In genomic region chr15:56228854-56229253, GRCh38 we compare ENCODE assay signal across 37 cellular contexts.
"Had no signal": no experiment of that assay in that cellular context is flagged by ENCODE, and none has a peak within 500 bp of the region (broad histone marks: within the 10 kb centered on the region; RNA-seq: fewer than 3 reads in every experiment).

No MANE protein-coding gene starts in this region.

- H3K4me1 ChIP-seq: ascending aorta had no signal

- FAIRE-seq: bronchial epithelial cell, TTC549 had no signal

- H3K27ac Mint-ChIP-seq: activated B cell treated with CpG ODN at 0.5 μM for 24 hours; activated CD4-positive, alpha-beta memory T cell treated with anti-CD3 and anti-CD28 coated beads, Interleukin-2, amount 10 ng/mL, durations not matched to agents 7 days and 5 days; activated CD4-positive, alpha-beta T cell treated with anti-CD3 and anti-CD28 coated beads for 36 hours; activated CD8-positive, alpha-beta memory T cell treated with anti-CD3 and anti-CD28 coated beads, Interleukin-2, amount 10 ng/mL, durations not matched to agents 7 days and 5 days; activated naive CD4-positive, alpha-beta T cell treated with anti-CD3 and anti-CD28 coated beads, Interleukin-2, amount 10 ng/mL, durations not matched to agents 7 days and 5 days; activated naive CD4-positive, alpha-beta T cell treated with anti-CD3 and anti-CD28 coated beads, Interleukin-2, amount 50 U/mL, for 24 hours; activated naive CD8-positive, alpha-beta T cell; activated naive CD8-positive, alpha-beta T cell treated with anti-CD3 and anti-CD28 coated beads, Interleukin-2, amount 10 ng/mL, durations not matched to agents 7 days and 5 days; activated naive CD8-positive, alpha-beta T cell treated with anti-CD3 and anti-CD28 coated beads, Interleukin-2, amount 50 U/mL, for 24 hours; activated T-cell treated with anti-CD3 and anti-CD28 coated beads, Interleukin-2, amount 50 U/mL, for 24 hours; activated T-helper 2 cell treated with anti-CD3 and anti-CD28 coated beads, Interferon-gamma antibody, Interleukin-2, Interleukin-4, amounts not matched to agents 10 μg/mL and 5 μg/mL and 100 μg/mL, durations not matched to agents 14 hours and 24 hours and 36 hours; brain; T-helper 1 cell treated with Interleukin-12 subunit alpha and Interleukin-12 subunit beta and Interleukin-4 antibody, amounts not matched to agents 30 μg/mL and 1 μg/mL, for 36 hours; T-helper 2 cell treated with Interferon-gamma antibody and Interleukin-4, amounts not matched to agents 5 μg/mL and 100 μg/mL, for 36 hours had no signal

- ATAC-seq: activated CD4-positive, alpha-beta T cell treated with anti-CD3 and anti-CD28 coated beads for 36 hours; activated CD8-positive, alpha-beta memory T cell treated with anti-CD3 and anti-CD28 coated beads, Interleukin-2, amount 10 ng/mL, durations not matched to agents 7 days and 5 days; activated naive CD8-positive, alpha-beta T cell treated with anti-CD3 and anti-CD28 coated beads, Interleukin-2, amount 50 U/mL, for 24 hours had no signal

- H3K27me3 Mint-ChIP-seq: activated B cell treated with CpG ODN at 0.5 μM for 24 hours; activated CD4-positive, alpha-beta memory T cell treated with anti-CD3 and anti-CD28 coated beads, Interleukin-2, amount 10 ng/mL, durations not matched to agents 7 days and 5 days; activated CD4-positive, alpha-beta T cell treated with anti-CD3 and anti-CD28 coated beads for 36 hours; activated CD4-positive, alpha-beta T cell treated with anti-CD3 and anti-CD28 coated beads, Interleukin-2, amount 10 ng/mL, durations not matched to agents 7 days and 5 days; activated CD8-positive, alpha-beta memory T cell treated with anti-CD3 and anti-CD28 coated beads, Interleukin-2, amount 10 ng/mL, durations not matched to agents 7 days and 5 days; activated naive CD4-positive, alpha-beta T cell treated with anti-CD3 and anti-CD28 coated beads, Interleukin-2, amount 10 ng/mL, durations not matched to agents 7 days and 5 days; activated naive CD4-positive, alpha-beta T cell treated with anti-CD3 and anti-CD28 coated beads, Interleukin-2, amount 50 U/mL, for 24 hours; activated naive CD8-positive, alpha-beta T cell; activated naive CD8-positive, alpha-beta T cell treated with anti-CD3 and anti-CD28 coated beads, Interleukin-2, amount 10 ng/mL, durations not matched to agents 7 days and 5 days; activated naive CD8-positive, alpha-beta T cell treated with anti-CD3 and anti-CD28 coated beads, Interleukin-2, amount 50 U/mL, for 24 hours; activated T-cell treated with anti-CD3 and anti-CD28 coated beads, Interleukin-2, amount 50 U/mL, for 24 hours; brain; central memory CD8-positive, alpha-beta T cell had no signal

- H3K4me1 Mint-ChIP-seq: brain had no signal

- H3K27me3 ChIP-seq: ascending aorta, cardiac muscle cell had no signal

- H3K27ac ChIP-seq: ascending aorta, cardiac muscle cell, VCaP had no signal

- H3K4me3 Mint-ChIP-seq: activated B cell treated with CpG ODN at 0.5 μM for 24 hours; activated CD4-positive, alpha-beta memory T cell treated with anti-CD3 and anti-CD28 coated beads, Interleukin-2, amount 10 ng/mL, durations not matched to agents 7 days and 5 days; activated CD4-positive, alpha-beta T cell treated with anti-CD3 and anti-CD28 coated beads for 36 hours; activated CD4-positive, alpha-beta T cell treated with anti-CD3 and anti-CD28 coated beads, Interleukin-2, amount 10 ng/mL, durations not matched to agents 7 days and 5 days; activated CD8-positive, alpha-beta memory T cell treated with anti-CD3 and anti-CD28 coated beads, Interleukin-2, amount 10 ng/mL, durations not matched to agents 7 days and 5 days; activated naive CD4-positive, alpha-beta T cell treated with anti-CD3 and anti-CD28 coated beads, Interleukin-2, amount 10 ng/mL, durations not matched to agents 7 days and 5 days; activated naive CD4-positive, alpha-beta T cell treated with anti-CD3 and anti-CD28 coated beads, Interleukin-2, amount 50 U/mL, for 24 hours; activated naive CD8-positive, alpha-beta T cell; activated naive CD8-positive, alpha-beta T cell treated with anti-CD3 and anti-CD28 coated beads, Interleukin-2, amount 10 ng/mL, durations not matched to agents 7 days and 5 days; activated naive CD8-positive, alpha-beta T cell treated with anti-CD3 and anti-CD28 coated beads, Interleukin-2, amount 50 U/mL, for 24 hours; activated T-cell treated with anti-CD3 and anti-CD28 coated beads, Interleukin-2, amount 50 U/mL, for 24 hours; brain; central memory CD8-positive, alpha-beta T cell; T-helper 1 cell treated with Interleukin-12 subunit alpha and Interleukin-12 subunit beta and Interleukin-4 antibody, amounts not matched to agents 30 μg/mL and 1 μg/mL, for 36 hours; T-helper 2 cell treated with Interferon-gamma antibody and Interleukin-4, amounts not matched to agents 5 μg/mL and 100 μg/mL, for 36 hours had no signal

- DNase-seq: activated B cell treated with CpG ODN at 0.5 μM for 24 hours; activated CD4-positive, alpha-beta memory T cell treated with anti-CD3 and anti-CD28 coated beads, Interleukin-2, amount 10 ng/mL, durations not matched to agents 7 days and 5 days; activated CD4-positive, alpha-beta T cell treated with anti-CD3 and anti-CD28 coated beads for 36 hours; activated CD4-positive, alpha-beta T cell treated with anti-CD3 and anti-CD28 coated beads for 48 hours; activated CD4-positive, alpha-beta T cell treated with anti-CD3 and anti-CD28 coated beads, Interleukin-2, amount 10 ng/mL, durations not matched to agents 7 days and 5 days; activated CD4-positive, alpha-beta T cell treated with anti-CD3 and anti-CD28 coated beads, Interleukin-2, amount 50 U/mL, for 48 hours; activated CD4-positive, CD25-positive, alpha-beta regulatory T cell treated with anti-CD3 and anti-CD28 coated beads, Interleukin-2, amount 50 U/mL, for 72 hours; activated CD8-positive, alpha-beta memory T cell treated with anti-CD3 and anti-CD28 coated beads for 24 hours; activated CD8-positive, alpha-beta memory T cell treated with anti-CD3 and anti-CD28 coated beads, Interleukin-2, amount 10 ng/mL, durations not matched to agents 7 days and 5 days; activated CD8-positive, alpha-beta memory T cell treated with anti-CD3 and anti-CD28 coated beads, Interleukin-2, amount 50 U/mL, for 48 hours; activated effector memory CD4-positive, alpha-beta T cell treated with Interleukin-2 at 50 U/mL for 16 hours; activated gamma-delta T cell; activated naive CD4-positive, alpha-beta T cell treated with anti-CD3 and anti-CD28 coated beads, Interleukin-2, amount 10 ng/mL, durations not matched to agents 7 days and 5 days; activated naive CD4-positive, alpha-beta T cell treated with Interleukin-2 at 50 U/mL for 16 hours; activated naive CD8-positive, alpha-beta T cell treated with anti-CD3 and anti-CD28 coated beads, Interleukin-2, amount 10 ng/mL, durations not matched to agents 7 days and 5 days; activated naive CD8-positive, alpha-beta T cell treated with anti-CD3 and anti-CD28 coated beads, Interleukin-2, amount 50 U/mL, for 24 hours; activated T-cell treated with anti-CD3 and anti-CD28 coated beads, Interleukin-2, amount 50 U/mL, for 24 hours; activated T-cell treated with anti-CD3 and anti-CD28 coated beads, Interleukin-2, amount 50 U/mL, for 48 hours; amygdala; anterior cingulate cortex; caudate nucleus; cerebellar nuclear complex; T-helper 1 cell; T-helper 2 cell; T-helper 9 cell had no signal

- H3K4me3 ChIP-seq: ascending aorta, cardiac muscle cell had no signal
